18 cellular contexts compared by ENCODE assay signal in genomic region chr1:164702216-164702615, GRCh38.
DNase-seq lines count a peak whose midpoint lies in the region; ATAC-seq, FAIRE-seq and TF ChIP-seq lines count a peak whose summit lies in the region.
"Had no signal": no experiment of that assay in that cellular context is flagged by ENCODE, and none has a peak within 500 bp of the region (broad histone marks: within the 10 kb centered on the region; RNA-seq: fewer than 3 reads in every experiment).

No MANE protein-coding gene starts in this region.

- DNase-seq in cardiac muscle cell (ENCODE audit: low read depth in 1 of 2, low spot score in 1 of 2) (no peak), cardiac septum (ENCODE audit: low spot score) (no peak), adipocyte (ENCODE audit: low read depth) (peak; percentile 41), iris pigment epithelial cell (ENCODE audit: low read depth) (peak; percentile 59), UCSD-AML1 (lab: John Stamatoyannopoulos, UW; ENCODE audit: unreplicated experiment) (no peak), NOMO-1 treated with dmso at 0.1 percent for 144 hours (lab: John Stamatoyannopoulos, UW; ENCODE audit: unreplicated experiment) (no peak), GM19239 (ENCODE audit: insufficient read length, low spot score) (no peak)
- DNase-seq: GOT3; hypothalamus; naive B cell; NCI-H1436 treated with DMSO at 0.1 percent for 48 hours; NCI-H510A; Peyer's patch; stimulated activated CD4-positive, alpha-beta T cell treated with anti-CD3 and anti-CD28 coated beads, Interleukin-1b, Interleukin-23, amount 100 ng/mL, for 48 hours; stimulated activated CD8-positive, alpha-beta memory T cell treated with anti-CD3 and anti-CD28 coated beads, Interleukin-4, amount 100 ng/mL, for 48 hours had no signal

- H3K9me3 ChIP-seq in cardiac muscle cell (ENCODE audit: low read depth) (no peaks in the 10 kb centered on the region), adipocyte (ENCODE audit: control insufficient read depth, low read length) (no peaks in the 10 kb centered on the region)
- H3K9me3 ChIP-seq: Peyer's patch, tibial nerve had no signal

- peak overlapping the region; percentile 55 for H3K27ac ChIP-seq in cardiac muscle cell
- H3K27ac ChIP-seq: Peyer's patch, tibial nerve had no signal

- no peak for TF ChIP-seq CTCF in cardiac muscle cell (IDR thresholded peaks at IDR 0.05; ENCODE audit: low read depth, low read length)

- intact Hi-C loops in cardiac septum (cut with DNase I), result loop anchor here (5.0 to 10.0 kb wide), 2 partner anchors 60 to 137 kb away; no protein-coding TSS in a partner anchor

- H3K27me3 ChIP-seq in cardiac muscle cell, result no peaks in the 10 kb centered on the region
- H3K27me3 ChIP-seq in adipocyte (replicated peaks; ENCODE audit: control insufficient read depth, insufficient read depth, low read length), result no peaks in the 10 kb centered on the region
- H3K27me3 ChIP-seq: Peyer's patch, tibial nerve had no signal

- H3K4me1 ChIP-seq in cardiac muscle cell (ENCODE audit: low read depth), result peaks cover 51% of the 10 kb centered on the region
- peaks cover 14% of the 10 kb centered on the region for H3K4me1 ChIP-seq in adipocyte (ENCODE audit: control insufficient read depth, insufficient read depth, low read length)

- H3K4me3 ChIP-seq in cardiac muscle cell (no peak overlapping the region), adipocyte (ENCODE audit: low read length) (no peak overlapping the region)
- H3K4me3 ChIP-seq: Peyer's patch, tibial nerve had no signal

- no peak for ATAC-seq in HG03108 (IDR thresholded peaks at IDR 0.05; ENCODE audit: unreplicated experiment)
- ATAC-seq: activated naive CD4-positive, alpha-beta T cell treated with anti-CD3 and anti-CD28 coated beads, Interleukin-2, amount 50 U/mL, for 72 hours had no signal

- H3K36me3 ChIP-seq in cardiac muscle cell, result no peaks in the 10 kb centered on the region
- H3K36me3 ChIP-seq in adipocyte (ENCODE audit: control insufficient read depth, insufficient read depth, low read length, severe bottlenecking), result no peaks in the 10 kb centered on the region
- H3K36me3 ChIP-seq: Peyer's patch, tibial nerve had no signal

- no peak overlapping the region for H3K9ac ChIP-seq in adipocyte (ENCODE audit: low read length)

- no peak for FAIRE-seq in GM19239 (lab: Jason Lieb, UNC)

Comparison
In these comparisons a context has a peak if more than half of its experiments do, and no peak if none do; other contexts are left out.
1. DNase-seq: peak in adipocyte (single experiment) and iris pigment epithelial cell (single experiment); none in cardiac muscle cell (0 of 2), cardiac septum (single experiment), UCSD-AML1 (single experiment), NOMO-1 treated with dmso at 0.1 percent for 144 hours (single experiment) and GM19239 (single experiment).